In genomic region chr1:3377166-3377565, GRCh38 we compare ENCODE assay signal across 6 cellular contexts.
"Had no signal": no experiment of that assay in that cellular context is flagged by ENCODE, and none has a peak within 500 bp of the region (broad histone marks: within the 10 kb centered on the region; RNA-seq: fewer than 3 reads in every experiment).

No MANE protein-coding gene starts in this region.

- DNase-seq: GM23248, GOT3, H7, HCEC 1CT, IMR-90 had no signal

- H3K4me3 ChIP-seq: GM23248, K562 had no signal

- H3K27ac ChIP-seq: GM23248 had no signal
